7 cellular contexts compared by ENCODE assay signal in the genomic region with DNA sequence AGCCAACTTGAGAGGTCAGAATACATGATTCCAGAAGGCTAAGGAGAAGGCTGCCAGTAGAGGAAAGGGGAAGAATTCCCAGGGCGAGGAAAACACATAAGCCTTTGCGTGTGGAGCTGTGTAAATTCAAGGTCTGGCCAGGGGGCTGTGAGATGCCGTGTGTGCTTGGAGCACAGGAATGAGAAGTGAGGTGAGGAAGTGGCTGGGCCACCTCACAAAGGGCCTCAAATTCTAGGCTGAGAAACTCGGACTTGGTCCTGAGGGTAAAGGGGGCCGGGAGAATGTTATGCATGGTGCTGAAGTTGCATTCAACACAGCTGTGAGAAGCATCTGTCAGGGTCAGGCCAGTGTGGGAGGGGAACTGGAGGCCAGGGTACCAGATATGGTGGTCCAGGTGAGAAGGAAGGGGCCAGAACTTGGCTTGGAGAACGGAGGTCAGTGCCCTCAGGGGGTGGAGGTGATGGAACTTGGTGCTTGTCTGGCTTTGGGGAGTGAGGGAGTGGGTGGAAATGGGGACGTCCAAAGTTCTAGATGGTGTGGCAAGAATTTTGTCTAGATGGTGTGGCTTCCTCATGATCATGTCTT. TPM values are rescaled to one million over a fixed set of nuclear protein-coding genes. Genes with fewer than 3 reads are reported as not detected.
DNase-seq lines count a peak whose midpoint lies in the region; ATAC-seq and TF ChIP-seq lines count a peak whose summit lies in the region.

No MANE protein-coding gene starts in this region.

- peaks cover 35% of the 10 kb centered on the region for H3K36me3 Mint-ChIP-seq in activated naive CD8-positive, alpha-beta T cell treated with anti-CD3 and anti-CD28 coated beads, Interleukin-2, amount 50 U/mL, for 24 hours (ENCODE audit: low read depth)
- peaks cover 3 to 4% (median 3%) of the 10 kb centered on the region in 3 donors for H3K36me3 Mint-ChIP-seq in immature natural killer cell

- no peaks in the 10 kb centered on the region for H3K27me3 ChIP-seq in HUES6 (ENCODE audit: control insufficient read depth, insufficient read depth, low read length)
- no peaks in the 10 kb centered on the region for H3K27me3 ChIP-seq in stomach

- no peaks in the 10 kb centered on the region for H3K9me3 Mint-ChIP-seq in activated naive CD8-positive, alpha-beta T cell treated with anti-CD3 and anti-CD28 coated beads, Interleukin-2, amount 50 U/mL, for 24 hours
- H3K9me3 Mint-ChIP-seq in immature natural killer cell, result no peaks in the 10 kb centered on the region

- no peak overlapping the region for H3K27ac ChIP-seq in HUES6 (ENCODE audit: low read depth, low read length)
- peak overlapping the region; percentile 95 to 99 (median 99) for H3K27ac ChIP-seq in stomach

- H3K4me3 ChIP-seq in HUES6 (ENCODE audit: low read depth, low read length) (peak overlapping the region; percentile 95), stomach (peak overlapping the region; percentile 71 to 96 (median 84))

- no peak for TF ChIP-seq EP300 in stomach (IDR thresholded peaks at IDR 0.05)

- WGBS in stomach, 5 donors, result 49 to 63% (median 53%) methylated on average over 7 of the region's 7 CpGs

- no peaks in the 10 kb centered on the region for H3K27me3 Mint-ChIP-seq in activated naive CD8-positive, alpha-beta T cell treated with anti-CD3 and anti-CD28 coated beads, Interleukin-2, amount 50 U/mL, for 24 hours
- peaks cover 10 to 19% (median 18%) of the 10 kb centered on the region in 3 donors for H3K27me3 Mint-ChIP-seq in immature natural killer cell (ENCODE audit: low read depth in 3 of 3)

- H3K36me3 ChIP-seq in HUES6 (ENCODE audit: control insufficient read depth, insufficient read depth, low read length) (no peaks in the 10 kb centered on the region), stomach (peaks cover 0 to 8% (median 0%) of the 10 kb centered on the region in 4 donors)

- peaks cover 70% of the 10 kb centered on the region for H3K4me1 Mint-ChIP-seq in activated naive CD8-positive, alpha-beta T cell treated with anti-CD3 and anti-CD28 coated beads, Interleukin-2, amount 50 U/mL, for 24 hours
- peaks cover 63 to 64% of the 10 kb centered on the region in 2 donors for H3K4me1 Mint-ChIP-seq in immature natural killer cell

- no peak for TF ChIP-seq CTCF in stomach (IDR thresholded peaks at IDR 0.05)

- H3K4me3 Mint-ChIP-seq in activated naive CD8-positive, alpha-beta T cell treated with anti-CD3 and anti-CD28 coated beads, Interleukin-2, amount 50 U/mL, for 24 hours, result peak overlapping the region; percentile 99
- peak overlapping the region; percentile 97 to 100 (median 98) for H3K4me3 Mint-ChIP-seq in immature natural killer cell

- no peak for ATAC-seq in activated naive CD8-positive, alpha-beta T cell treated with anti-CD3 and anti-CD28 coated beads, Interleukin-2, amount 50 U/mL, for 24 hours
- no peak for ATAC-seq in GM21367 (IDR thresholded peaks at IDR 0.05; ENCODE audit: unreplicated experiment)

- H3K9ac ChIP-seq in HUES6 (ENCODE audit: low read length), result peak overlapping the region; percentile 93

- intact Hi-C loops in stomach (cut with DNase I; ENCODE audit: low total_unique reads), result no loop called here

- H3K4me1 ChIP-seq in HUES6 (ENCODE audit: control insufficient read depth, insufficient read depth, low read length) (peaks cover 15% of the 10 kb centered on the region), stomach (peaks cover 34 to 81% (median 69%) of the 10 kb centered on the region in 4 donors)

- H3K9me3 ChIP-seq in HUES6 (ENCODE audit: control insufficient read depth, insufficient read depth, low read depth, low read length), result no peaks in the 10 kb centered on the region
- H3K9me3 ChIP-seq in stomach, result no peaks in the 10 kb centered on the region

- TF ChIP-seq POLR2A in stomach (IDR thresholded peaks at IDR 0.05), result no peak

- no peak for DNase-seq in activated naive CD8-positive, alpha-beta T cell treated with anti-CD3 and anti-CD28 coated beads, Interleukin-2, amount 50 U/mL, for 24 hours
- DNase-seq in immature natural killer cell (no peak), stomach (no peak), SHP77 treated with DMSO at 0.1 percent for 48 hours (lab: John Stamatoyannopoulos, UW) (no peak)
- DNase-seq in stimulated activated CD4-positive, alpha-beta T cell treated with anti-CD3 and anti-CD28 coated beads, Interleukin-2, amount 100 ng/mL, for 24 hours, result no peak

- peak overlapping the region; percentile 100 for H3K27ac Mint-ChIP-seq in activated naive CD8-positive, alpha-beta T cell treated with anti-CD3 and anti-CD28 coated beads, Interleukin-2, amount 50 U/mL, for 24 hours
- peak overlapping the region; percentile 97 to 100 (median 100) for H3K27ac Mint-ChIP-seq in immature natural killer cell

RNA-seq across cellular contexts. Expression of a gene that starts 4.9 kb away (rescaled TPM):
- 10 to 100 TPM in 2 of 3 donors, 1 to 10 TPM in 1; 9.6 to 27.8 (median 13.8) TPM for polyA plus RNA-seq in immature natural killer cell
- total RNA-seq in stomach, result 10 to 100 TPM in 4 of 5 donors, not detected in 1; 10.6 to 55.0 (median 16.6) TPM
- 10 to 100 TPM; 18.6 to 26.9 (median 21.5) TPM for polyA plus RNA-seq in stomach

RNA-seq across cellular contexts. Expression of a gene that starts 7.5 kb away (rescaled TPM):
- polyA plus RNA-seq in immature natural killer cell (10 to 100 TPM in 2 of 3 donors, 1 to 10 TPM in 1; 8.4 to 24.9 (median 20.6) TPM), stomach (10 to 100 TPM; 14.9 to 27.8 (median 21.2) TPM)
- total RNA-seq in stomach, result 10 to 100 TPM in 1 of 5 donors, 1 to 10 TPM in 4; 2.2 to 14.5 (median 5.3) TPM

RNA-seq across cellular contexts. Expression of a gene that starts 11.6 kb away (rescaled TPM):
- polyA plus RNA-seq in immature natural killer cell (under 1 TPM; 0.59 to 0.78 (median 0.62) TPM), stomach (1 to 10 TPM; 4.2 to 6.0 (median 5.9) TPM)
- 10 to 100 TPM in 1 of 5 donors, 1 to 10 TPM in 3, not detected in 1; 1.8 to 15.1 (median 4.6) TPM for total RNA-seq in stomach

RNA-seq across cellular contexts. Expression of a gene that starts 12.1 kb away (rescaled TPM):
- polyA plus RNA-seq in immature natural killer cell (1 to 10 TPM in 2 of 3 donors, not detected in 1; 1.1 to 1.7 TPM), stomach (10 to 100 TPM; 12.0 to 19.4 (median 14.1) TPM)
- 10 to 100 TPM in 3 of 5 donors, 1 to 10 TPM in 2; 3.5 to 25.5 (median 13.4) TPM for total RNA-seq in stomach

RNA-seq across cellular contexts. Expression of a gene that starts 18.9 kb away (rescaled TPM):
- polyA plus RNA-seq in immature natural killer cell (10 to 100 TPM in 1 of 3 donors, 1 to 10 TPM in 2; 3.1 to 17.0 (median 8.0) TPM), stomach (10 to 100 TPM; 53.2 to 91.4 (median 62.2) TPM)
- total RNA-seq in stomach, result 100 to 1,000 TPM in 4 of 5 donors, 10 to 100 TPM in 1; 70.5 to 463 (median 183) TPM
